Comparison of ENCODE assay signal across 1 cellular context in genomic region chr2:205745661-205746407, GRCh38.
TF ChIP-seq lines count a peak whose summit lies in the region.

No MANE protein-coding gene starts in this region.

TF ChIP-seq in H1, 55 proteins besides CTCF, POLR2A, EP300 and RAD21:
- TF ChIP-seq MAFK (IDR thresholded peaks at IDR 0.05; ENCODE audit: low read depth, low read length) (no peak), CEBPB (IDR thresholded peaks at IDR 0.05; ENCODE audit: low read depth, low read length) (no peak), TEAD4 (IDR thresholded peaks at IDR 0.05; ENCODE audit: low read depth, low read length) (no peak), USF2 (IDR thresholded peaks at IDR 0.05; ENCODE audit: low read length) (no peak), RFX5 (IDR thresholded peaks at IDR 0.05; ENCODE audit: borderline replicate concordance, low read depth, low read length) (no peak), KDM4A (IDR thresholded peaks at IDR 0.05; ENCODE audit: low read depth, low read length, severe bottlenecking) (no peak), TBP (IDR thresholded peaks at IDR 0.05; ENCODE audit: low read depth, low read length) (no peak), YY1 (IDR thresholded peaks at IDR 0.05; ENCODE audit: low read depth, low read length) (no peak), NRF1 (IDR thresholded peaks at IDR 0.05; ENCODE audit: low read depth, low read length) (no peak), ZNF274 (IDR thresholded peaks at IDR 0.05; ENCODE audit: borderline replicate concordance, extremely low read depth, low read length) (no peak), GABPA (IDR thresholded peaks at IDR 0.05; ENCODE audit: borderline replicate concordance, insufficient read depth, low read length) (no peak), SIRT6 (IDR thresholded peaks at IDR 0.05; ENCODE audit: low read length) (no peak), RNF2 (IDR thresholded peaks at IDR 0.05; ENCODE audit: borderline replicate concordance, low read depth, low read length, missing control alignments, poor library complexity, severe bottlenecking) (no peak), CTBP2 (IDR thresholded peaks at IDR 0.05; ENCODE audit: borderline replicate concordance, insufficient read depth, insufficient read length, low read length) (no peak), ASH2L (IDR thresholded peaks at IDR 0.05; ENCODE audit: low read length) (no peak), SP2 (IDR thresholded peaks at IDR 0.05; ENCODE audit: low read length) (no peak), POLR2AphosphoS5 (IDR thresholded peaks at IDR 0.05; ENCODE audit: low read depth, low read length) (no peak)
